Comparison of ENCODE assay signal across 1 cellular context in the genomic region with DNA sequence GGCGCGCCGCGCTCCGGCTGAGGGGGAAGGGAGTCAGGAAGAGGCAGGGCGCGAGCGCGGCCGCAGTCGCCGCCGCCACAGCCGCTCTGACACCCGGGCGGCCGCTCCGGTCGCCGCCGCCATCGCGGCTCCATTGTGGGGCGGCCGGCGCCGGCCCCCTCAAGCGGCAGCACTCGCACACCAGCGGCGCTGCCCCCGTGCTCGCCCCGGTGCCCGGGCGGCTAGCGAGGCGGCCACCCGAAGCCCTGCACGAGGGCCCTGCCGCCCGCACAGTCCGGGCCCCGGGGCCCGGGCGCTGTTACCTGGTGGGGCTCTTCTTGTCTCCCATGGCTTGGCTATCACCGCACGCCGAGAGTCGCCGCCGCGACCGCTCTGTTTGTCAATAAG.
A peak's percentile ranks its signal among the peaks of the same experiment; 100 is the strongest.
TF ChIP-seq lines count a peak whose summit lies in the region.

No MANE protein-coding gene starts in this region.

TF ChIP-seq in HepG2, 621 proteins besides CTCF, POLR2A, EP300 and RAD21 (continued from another document):
- TF ChIP-seq, protein P1, sequence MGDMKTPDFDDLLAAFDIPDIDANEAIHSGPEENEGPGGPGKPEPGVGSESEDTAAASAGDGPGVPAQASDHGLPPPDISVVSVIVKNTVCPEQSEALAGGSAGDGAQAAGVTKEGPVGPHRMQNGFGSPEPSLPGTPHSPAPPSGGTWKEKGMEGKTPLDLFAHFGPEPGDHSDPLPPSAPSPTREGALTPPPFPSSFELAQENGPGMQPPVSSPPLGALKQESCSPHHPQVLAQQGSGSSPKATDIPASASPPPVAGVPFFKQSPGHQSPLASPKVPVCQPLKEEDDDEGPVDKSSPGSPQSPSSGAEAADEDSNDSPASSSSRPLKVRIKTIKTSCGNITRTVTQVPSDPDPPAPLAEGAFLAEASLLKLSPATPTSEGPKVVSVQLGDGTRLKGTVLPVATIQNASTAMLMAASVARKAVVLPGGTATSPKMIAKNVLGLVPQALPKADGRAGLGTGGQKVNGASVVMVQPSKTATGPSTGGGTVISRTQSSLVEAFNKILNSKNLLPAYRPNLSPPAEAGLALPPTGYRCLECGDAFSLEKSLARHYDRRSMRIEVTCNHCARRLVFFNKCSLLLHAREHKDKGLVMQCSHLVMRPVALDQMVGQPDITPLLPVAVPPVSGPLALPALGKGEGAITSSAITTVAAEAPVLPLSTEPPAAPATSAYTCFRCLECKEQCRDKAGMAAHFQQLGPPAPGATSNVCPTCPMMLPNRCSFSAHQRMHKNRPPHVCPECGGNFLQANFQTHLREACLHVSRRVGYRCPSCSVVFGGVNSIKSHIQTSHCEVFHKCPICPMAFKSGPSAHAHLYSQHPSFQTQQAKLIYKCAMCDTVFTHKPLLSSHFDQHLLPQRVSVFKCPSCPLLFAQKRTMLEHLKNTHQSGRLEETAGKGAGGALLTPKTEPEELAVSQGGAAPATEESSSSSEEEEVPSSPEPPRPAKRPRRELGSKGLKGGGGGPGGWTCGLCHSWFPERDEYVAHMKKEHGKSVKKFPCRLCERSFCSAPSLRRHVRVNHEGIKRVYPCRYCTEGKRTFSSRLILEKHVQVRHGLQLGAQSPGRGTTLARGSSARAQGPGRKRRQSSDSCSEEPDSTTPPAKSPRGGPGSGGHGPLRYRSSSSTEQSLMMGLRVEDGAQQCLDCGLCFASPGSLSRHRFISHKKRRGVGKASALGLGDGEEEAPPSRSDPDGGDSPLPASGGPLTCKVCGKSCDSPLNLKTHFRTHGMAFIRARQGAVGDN (CRISPR knock-in tag; IDR thresholded peaks at IDR 0.05), result 0 out of 2 replicates have a peak, but pooled peaks have one; percentile 8
- 0 out of 2 replicates have a peak, but pooled peaks have one; percentile 1 for TF ChIP-seq ZNF776 (CRISPR knock-in tag; IDR thresholded peaks at IDR 0.05)
